Comparison of ENCODE assay signal across 31 cellular contexts in genomic region chr12:68977335-68977734, GRCh38. TPM values are rescaled to one million over a fixed set of nuclear protein-coding genes. Genes with fewer than 3 reads are reported as not detected.
A peak's percentile ranks its signal among the peaks of the same experiment; 100 is the strongest.
DNase-seq lines count a peak whose midpoint lies in the region; ATAC-seq and TF ChIP-seq lines count a peak whose summit lies in the region.
"Had no signal": no experiment of that assay in that cellular context is flagged by ENCODE, and none has a peak within 500 bp of the region (broad histone marks: within the 10 kb centered on the region; RNA-seq: fewer than 3 reads in every experiment).

No MANE protein-coding gene starts in this region.

- intact Hi-C loops in dorsolateral prefrontal cortex (cut with DNase I) = loop anchor here (5.0 kb wide), 2 partner anchors 45 to 90 kb away; partner anchors contain the start of gene CPM (in 2 of the 2)
- intact Hi-C loops in left lung (cut with DNase I) = no loop called here
- intact Hi-C loops in stomach (cut with DNase I; ENCODE audit: low total_unique reads) = no loop called here
- intact Hi-C loops in activated T-helper 2 cell treated with anti-CD3 and anti-CD28 coated beads, Interferon-gamma antibody, Interleukin-2, Interleukin-4, amounts not matched to agents 10 μg/mL and 5 μg/mL and 100 μg/mL, durations not matched to agents 14 hours and 24 hours and 36 hours (cut with micrococcal nuclease) = no loop called here

- 42 to 70% (median 52%) methylated on average over 3 of the region's 3 CpGs for WGBS in stomach, 5 donors

- H3K27ac ChIP-seq in dorsolateral prefrontal cortex (peak overlapping the region; percentile 51 to 99 (median 92)), left lung (no peak overlapping the region), stomach (peak overlapping the region in 3 of 5 donors; percentile 21 to 30 (median 24))
- H3K27ac ChIP-seq: breast epithelium, epithelial cell of prostate, ovary, PC-9, tibial artery had no signal

- H3K36me3 Mint-ChIP-seq in activated T-helper 2 cell treated with anti-CD3 and anti-CD28 coated beads, Interferon-gamma antibody, Interleukin-2, Interleukin-4, amounts not matched to agents 10 μg/mL and 5 μg/mL and 100 μg/mL, durations not matched to agents 14 hours and 24 hours and 36 hours (ENCODE audit: low read depth) = no peaks in the 10 kb centered on the region
- H3K36me3 Mint-ChIP-seq: natural killer cell treated with Interleukin-12 subunit alpha and Interleukin-12 subunit beta and Interleukin-15 and Interleukin-18, amount 100 ng/mL, for 72 hours had no signal

- in situ Hi-C loops in G401 (cut with HindIII; ENCODE audit: low sequenced_read_pairs) = no loop called here

- no peak overlapping the region for H3K27ac Mint-ChIP-seq in activated T-helper 2 cell treated with anti-CD3 and anti-CD28 coated beads, Interferon-gamma antibody, Interleukin-2, Interleukin-4, amounts not matched to agents 10 μg/mL and 5 μg/mL and 100 μg/mL, durations not matched to agents 14 hours and 24 hours and 36 hours
- H3K27ac Mint-ChIP-seq: activated CD4-positive, alpha-beta T cell treated with anti-CD3 and anti-CD28 coated beads for 36 hours; activated naive CD8-positive, alpha-beta T cell; natural killer cell treated with Interleukin-12 subunit alpha and Interleukin-12 subunit beta and Interleukin-15 and Interleukin-18, amount 100 ng/mL, for 72 hours; stimulated activated naive CD8-positive, alpha-beta T cell treated with anti-CD3 and anti-CD28 coated beads, Interleukin-15, Interleukin-2, amounts not matched to agents 100 ng/mL and 50 ng/mL, for 24 hours; T-helper 2 cell treated with Interferon-gamma antibody and Interleukin-4, amounts not matched to agents 5 μg/mL and 100 μg/mL, for 36 hours had no signal

- TF ChIP-seq CTCF in dorsolateral prefrontal cortex (IDR thresholded peaks at IDR 0.05 in 54 of 56, conservative IDR thresholded peaks at IDR 0.05 in 2 of 56; ENCODE audit: low read depth in 1 of 56, partially characterized antibody in 56 of 56) (peak in 6 of 56 donors; percentile 7 to 21 (median 12)), left lung (IDR thresholded peaks at IDR 0.05) (no peak), stomach (IDR thresholded peaks at IDR 0.05) (no peak)

- H3K4me1 Mint-ChIP-seq in activated T-helper 2 cell treated with anti-CD3 and anti-CD28 coated beads, Interferon-gamma antibody, Interleukin-2, Interleukin-4, amounts not matched to agents 10 μg/mL and 5 μg/mL and 100 μg/mL, durations not matched to agents 14 hours and 24 hours and 36 hours (ENCODE audit: low read depth) = peaks cover 5% of the 10 kb centered on the region

- H3K36me3 ChIP-seq in left lung (no peaks in the 10 kb centered on the region), stomach (no peaks in the 10 kb centered on the region)
- H3K36me3 ChIP-seq: breast epithelium, ovary, tibial artery had no signal

- no peaks in the 10 kb centered on the region for H3K27me3 Mint-ChIP-seq in activated T-helper 2 cell treated with anti-CD3 and anti-CD28 coated beads, Interferon-gamma antibody, Interleukin-2, Interleukin-4, amounts not matched to agents 10 μg/mL and 5 μg/mL and 100 μg/mL, durations not matched to agents 14 hours and 24 hours and 36 hours (ENCODE audit: low read depth)
- H3K27me3 Mint-ChIP-seq: activated naive CD8-positive, alpha-beta T cell; stimulated activated naive CD8-positive, alpha-beta T cell treated with anti-CD3 and anti-CD28 coated beads, Interleukin-15, Interleukin-2, amounts not matched to agents 100 ng/mL and 50 ng/mL, for 24 hours had no signal

- H3K4me3 ChIP-seq in dorsolateral prefrontal cortex (peak overlapping the region in 8 of 59 donors; percentile 3 to 33 (median 8)), left lung (no peak overlapping the region), stomach (no peak overlapping the region)
- H3K4me3 ChIP-seq: breast epithelium, lung, ovary, PC-9, smooth muscle cell, tibial artery had no signal

- H3K9me3 ChIP-seq in left lung (peaks cover 0 to under 1% of the 10 kb centered on the region in 2 donors), stomach (no peaks in the 10 kb centered on the region)
- H3K9me3 ChIP-seq: breast epithelium, ovary, tibial artery had no signal

- peak; percentile 12 for ATAC-seq in left lung
- no peak for ATAC-seq in stimulated activated naive CD8-positive, alpha-beta T cell treated with anti-CD3 and anti-CD28 coated beads, Interleukin-15, Interleukin-2, amounts not matched to agents 100 U/mL and 50 U/mL, for 24 hours
- no peak for ATAC-seq in HG02763 (IDR thresholded peaks at IDR 0.05; ENCODE audit: unreplicated experiment)
- ATAC-seq: activated CD4-positive, alpha-beta T cell treated with anti-CD3 and anti-CD28 coated beads for 36 hours; HCT116; natural killer cell treated with Interleukin-12 subunit alpha and Interleukin-12 subunit beta and Interleukin-15 and Interleukin-18, amount 100 ng/mL, for 72 hours had no signal

- H3K4me1 ChIP-seq in left lung (peaks cover 0 to 26% of the 10 kb centered on the region in 2 donors), stomach (peaks cover 0 to 16% (median 15%) of the 10 kb centered on the region in 4 donors)
- H3K4me1 ChIP-seq: breast epithelium, tibial artery had no signal

- no peak overlapping the region for H3K4me3 Mint-ChIP-seq in activated T-helper 2 cell treated with anti-CD3 and anti-CD28 coated beads, Interferon-gamma antibody, Interleukin-2, Interleukin-4, amounts not matched to agents 10 μg/mL and 5 μg/mL and 100 μg/mL, durations not matched to agents 14 hours and 24 hours and 36 hours (ENCODE audit: low read depth)
- H3K4me3 Mint-ChIP-seq: activated CD4-positive, alpha-beta T cell treated with anti-CD3 and anti-CD28 coated beads for 36 hours; activated naive CD8-positive, alpha-beta T cell; natural killer cell treated with Interleukin-12 subunit alpha and Interleukin-12 subunit beta and Interleukin-15 and Interleukin-18, amount 100 ng/mL, for 72 hours; stimulated activated naive CD8-positive, alpha-beta T cell treated with anti-CD3 and anti-CD28 coated beads, Interleukin-15, Interleukin-2, amounts not matched to agents 100 ng/mL and 50 ng/mL, for 24 hours; T-helper 2 cell treated with Interferon-gamma antibody and Interleukin-4, amounts not matched to agents 5 μg/mL and 100 μg/mL, for 36 hours had no signal

- no peak for TF ChIP-seq EP300 in stomach (IDR thresholded peaks at IDR 0.05)

- TF ChIP-seq POLR2A in stomach (IDR thresholded peaks at IDR 0.05) = no peak

- DNase-seq in G401 (ENCODE audit: low spot score) = peak; percentile 1
- DNase-seq in dorsolateral prefrontal cortex = no peak
- DNase-seq in left lung = no peak
- no peak for DNase-seq in stomach
- no peak for DNase-seq in activated T-helper 2 cell treated with anti-CD3 and anti-CD28 coated beads, Interferon-gamma antibody, Interleukin-2, Interleukin-4, amounts not matched to agents 10 μg/mL and 5 μg/mL and 100 μg/mL, durations not matched to agents 14 hours and 24 hours and 36 hours (ENCODE audit: low spot score)
- DNase-seq in stimulated activated naive CD8-positive, alpha-beta T cell treated with anti-CD3 and anti-CD28 coated beads, Interleukin-15, Interleukin-2, amounts not matched to agents 100 U/mL and 50 U/mL, for 24 hours = no peak
- DNase-seq in DMS114 treated with DMSO at 0.1 percent for 48 hours (lab: John Stamatoyannopoulos, UW; ENCODE audit: unreplicated experiment) = no peak
- DNase-seq: activated CD4-positive, alpha-beta T cell treated with anti-CD3 and anti-CD28 coated beads for 36 hours; activated CD8-positive, alpha-beta memory T cell treated with anti-CD3 and anti-CD28 coated beads for 24 hours; activated effector memory CD4-positive, alpha-beta T cell treated with Interleukin-2 at 50 U/mL for 16 hours; DMS79; effector CD8-positive, alpha-beta T cell; GDM1; glutamatergic neuron; Karpas-422; NCI-H1417; NCI-H2029 treated with DMSO at 0.1 percent for 48 hours; ovary; PC-9; stimulated activated CD4-positive, alpha-beta T cell treated with anti-CD3 and anti-CD28 coated beads, Interleukin-1b, Interleukin-23, amount 100 ng/mL, for 48 hours; tibial artery had no signal

- H3K27me3 ChIP-seq in dorsolateral prefrontal cortex (no peaks in the 10 kb centered on the region), left lung (no peaks in the 10 kb centered on the region), stomach (no peaks in the 10 kb centered on the region)
- H3K27me3 ChIP-seq: breast epithelium, ovary, tibial artery had no signal

- H3K9me3 Mint-ChIP-seq in activated T-helper 2 cell treated with anti-CD3 and anti-CD28 coated beads, Interferon-gamma antibody, Interleukin-2, Interleukin-4, amounts not matched to agents 10 μg/mL and 5 μg/mL and 100 μg/mL, durations not matched to agents 14 hours and 24 hours and 36 hours = peaks cover 16% of the 10 kb centered on the region
- H3K9me3 Mint-ChIP-seq: stimulated activated naive CD8-positive, alpha-beta T cell treated with anti-CD3 and anti-CD28 coated beads, Interleukin-15, Interleukin-2, amounts not matched to agents 100 ng/mL and 50 ng/mL, for 24 hours had no signal

RNA-seq across cellular contexts. Expression of gene CPM, which starts 44.4 kb away (rescaled TPM):
- total RNA-seq in G401 (2014; rRNA removed; shearing (Covaris generic)) = not detected in 2 replicates
- total RNA-seq in dorsolateral prefrontal cortex (10 to 100 TPM in 118 of 120 experiments, 1 to 10 TPM in 2; 9.4 to 89.6 (median 31.5) TPM), left lung (100 to 1,000 TPM; 194 to 708 TPM), stomach (100 to 1,000 TPM in 1 of 5 donors, 10 to 100 TPM in 4; 24.0 to 103 (median 73.6) TPM)
- 10 to 100 TPM in 2 of 3 donors, 1 to 10 TPM in 1; 5.7 to 16.6 (median 13.9) TPM for polyA plus RNA-seq in stomach
- total RNA-seq in activated T-helper 2 cell treated with anti-CD3 and anti-CD28 coated beads, Interferon-gamma antibody, Interleukin-2, Interleukin-4, amounts not matched to agents 10 μg/mL and 5 μg/mL and 100 μg/mL, durations not matched to agents 14 hours and 24 hours and 36 hours = 48.1 and 49.7 TPM in 2 replicates

Comparison
In these comparisons a context has a peak if more than half of its experiments do, and no peak if none do; other contexts are left out.
1. H3K27ac ChIP-seq: peak in dorsolateral prefrontal cortex (59 of 59) and stomach (3 of 5); none in left lung (0 of 2).
2. RNA of gene CPM, which starts 44.4 kb away (total RNA-seq): 194 to 708 TPM in left lung, 24.0 to 103 TPM in stomach, 48.1 to 49.7 TPM in activated T-helper 2 cell treated with anti-CD3 and anti-CD28 coated beads, Interferon-gamma antibody, Interleukin-2, Interleukin-4, amounts not matched to agents 10 μg/mL and 5 μg/mL and 100 μg/mL, durations not matched to agents 14 hours and 24 hours and 36 hours and 9.4 to 89.6 TPM in dorsolateral prefrontal cortex; not detected in G401; every median in the first group is over 10 times any median in the second.
3. intact Hi-C loops: an anchor here in dorsolateral prefrontal cortex (5.0 kb wide); none called in left lung, stomach and activated T-helper 2 cell treated with anti-CD3 and anti-CD28 coated beads, Interferon-gamma antibody, Interleukin-2, Interleukin-4, amounts not matched to agents 10 μg/mL and 5 μg/mL and 100 μg/mL, durations not matched to agents 14 hours and 24 hours and 36 hours.